Comparison of ENCODE assay signal across 2 cellular contexts in the genomic region with DNA sequence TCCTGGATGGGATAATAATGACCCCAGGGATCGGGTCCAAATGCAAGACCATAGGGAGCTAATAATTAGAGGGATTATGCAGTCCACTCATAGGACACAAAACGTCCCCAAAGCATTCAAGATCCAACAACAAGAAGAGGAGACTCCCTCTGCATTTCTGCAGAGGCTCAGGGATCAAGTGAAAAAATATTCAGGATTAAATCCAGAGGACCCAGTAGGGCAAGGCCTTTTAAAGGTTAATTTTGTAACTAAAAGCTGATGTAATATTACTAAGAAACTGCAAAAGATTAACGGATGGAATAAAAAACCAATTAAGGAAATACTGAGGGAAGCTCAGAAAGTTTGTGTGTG.
TF ChIP-seq lines count a peak whose summit lies in the region.

No MANE protein-coding gene starts in this region.

TF ChIP-seq in SK-N-SH, 30 proteins besides CTCF, POLR2A, EP300 and RAD21:
- TF ChIP-seq, protein P1, sequence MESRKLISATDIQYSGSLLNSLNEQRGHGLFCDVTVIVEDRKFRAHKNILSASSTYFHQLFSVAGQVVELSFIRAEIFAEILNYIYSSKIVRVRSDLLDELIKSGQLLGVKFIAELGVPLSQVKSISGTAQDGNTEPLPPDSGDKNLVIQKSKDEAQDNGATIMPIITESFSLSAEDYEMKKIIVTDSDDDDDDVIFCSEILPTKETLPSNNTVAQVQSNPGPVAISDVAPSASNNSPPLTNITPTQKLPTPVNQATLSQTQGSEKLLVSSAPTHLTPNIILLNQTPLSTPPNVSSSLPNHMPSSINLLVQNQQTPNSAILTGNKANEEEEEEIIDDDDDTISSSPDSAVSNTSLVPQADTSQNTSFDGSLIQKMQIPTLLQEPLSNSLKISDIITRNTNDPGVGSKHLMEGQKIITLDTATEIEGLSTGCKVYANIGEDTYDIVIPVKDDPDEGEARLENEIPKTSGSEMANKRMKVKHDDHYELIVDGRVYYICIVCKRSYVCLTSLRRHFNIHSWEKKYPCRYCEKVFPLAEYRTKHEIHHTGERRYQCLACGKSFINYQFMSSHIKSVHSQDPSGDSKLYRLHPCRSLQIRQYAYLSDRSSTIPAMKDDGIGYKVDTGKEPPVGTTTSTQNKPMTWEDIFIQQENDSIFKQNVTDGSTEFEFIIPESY (IDR thresholded peaks at IDR 0.05; ENCODE audit: borderline replicate concordance, low read depth): no peak
- TF ChIP-seq TAF1 (IDR thresholded peaks at IDR 0.05; ENCODE audit: borderline replicate concordance, low read depth, low read length): no peak
- TF ChIP-seq FOXJ3 (CRISPR knock-in tag; IDR thresholded peaks at IDR 0.05): no peak
- TF ChIP-seq, protein P2, sequence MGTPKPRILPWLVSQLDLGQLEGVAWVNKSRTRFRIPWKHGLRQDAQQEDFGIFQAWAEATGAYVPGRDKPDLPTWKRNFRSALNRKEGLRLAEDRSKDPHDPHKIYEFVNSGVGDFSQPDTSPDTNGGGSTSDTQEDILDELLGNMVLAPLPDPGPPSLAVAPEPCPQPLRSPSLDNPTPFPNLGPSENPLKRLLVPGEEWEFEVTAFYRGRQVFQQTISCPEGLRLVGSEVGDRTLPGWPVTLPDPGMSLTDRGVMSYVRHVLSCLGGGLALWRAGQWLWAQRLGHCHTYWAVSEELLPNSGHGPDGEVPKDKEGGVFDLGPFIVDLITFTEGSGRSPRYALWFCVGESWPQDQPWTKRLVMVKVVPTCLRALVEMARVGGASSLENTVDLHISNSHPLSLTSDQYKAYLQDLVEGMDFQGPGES (IDR thresholded peaks at IDR 0.05; ENCODE audit: low read depth, low read length): no peak
- no peak for TF ChIP-seq GATA2 (CRISPR knock-in tag; IDR thresholded peaks at IDR 0.05)
- TF ChIP-seq RCOR1 (IDR thresholded peaks at IDR 0.05; ENCODE audit: low read length): no peak
- TF ChIP-seq YY1 (IDR thresholded peaks at IDR 0.05; ENCODE audit: low read depth): no peak
- TF ChIP-seq MXI1 (IDR thresholded peaks at IDR 0.05; ENCODE audit: low read depth, low read length): no peak
- no peak for TF ChIP-seq USF2 (IDR thresholded peaks at IDR 0.05; ENCODE audit: borderline replicate concordance, low read depth, low read length)
- TF ChIP-seq EZH2phosphoT487 (IDR thresholded peaks at IDR 0.05; ENCODE audit: borderline replicate concordance, low read depth): no peak
- no peak for TF ChIP-seq FOSL2 (IDR thresholded peaks at IDR 0.05; ENCODE audit: borderline replicate concordance, low read depth)
- no peak for TF ChIP-seq NRF1 (IDR thresholded peaks at IDR 0.05; ENCODE audit: low read depth, low read length)
- TF ChIP-seq NFIC (IDR thresholded peaks at IDR 0.05; ENCODE audit: borderline replicate concordance): no peak

TF ChIP-seq in SK-N-SH treated with all-trans-retinoic acid at 6 μM for 48 hours, 23 proteins besides CTCF, POLR2A, EP300 and RAD21 (continued from another document):
- TF ChIP-seq, protein P3, sequence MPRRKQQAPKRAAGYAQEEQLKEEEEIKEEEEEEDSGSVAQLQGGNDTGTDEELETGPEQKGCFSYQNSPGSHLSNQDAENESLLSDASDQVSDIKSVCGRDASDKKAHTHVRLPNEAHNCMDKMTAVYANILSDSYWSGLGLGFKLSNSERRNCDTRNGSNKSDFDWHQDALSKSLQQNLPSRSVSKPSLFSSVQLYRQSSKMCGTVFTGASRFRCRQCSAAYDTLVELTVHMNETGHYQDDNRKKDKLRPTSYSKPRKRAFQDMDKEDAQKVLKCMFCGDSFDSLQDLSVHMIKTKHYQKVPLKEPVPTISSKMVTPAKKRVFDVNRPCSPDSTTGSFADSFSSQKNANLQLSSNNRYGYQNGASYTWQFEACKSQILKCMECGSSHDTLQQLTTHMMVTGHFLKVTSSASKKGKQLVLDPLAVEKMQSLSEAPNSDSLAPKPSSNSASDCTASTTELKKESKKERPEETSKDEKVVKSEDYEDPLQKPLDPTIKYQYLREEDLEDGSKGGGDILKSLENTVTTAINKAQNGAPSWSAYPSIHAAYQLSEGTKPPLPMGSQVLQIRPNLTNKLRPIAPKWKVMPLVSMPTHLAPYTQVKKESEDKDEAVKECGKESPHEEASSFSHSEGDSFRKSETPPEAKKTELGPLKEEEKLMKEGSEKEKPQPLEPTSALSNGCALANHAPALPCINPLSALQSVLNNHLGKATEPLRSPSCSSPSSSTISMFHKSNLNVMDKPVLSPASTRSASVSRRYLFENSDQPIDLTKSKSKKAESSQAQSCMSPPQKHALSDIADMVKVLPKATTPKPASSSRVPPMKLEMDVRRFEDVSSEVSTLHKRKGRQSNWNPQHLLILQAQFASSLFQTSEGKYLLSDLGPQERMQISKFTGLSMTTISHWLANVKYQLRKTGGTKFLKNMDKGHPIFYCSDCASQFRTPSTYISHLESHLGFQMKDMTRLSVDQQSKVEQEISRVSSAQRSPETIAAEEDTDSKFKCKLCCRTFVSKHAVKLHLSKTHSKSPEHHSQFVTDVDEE (CRISPR knock-in tag; IDR thresholded peaks at IDR 0.05): no peak
- no peak for TF ChIP-seq SNAI2 (CRISPR knock-in tag; IDR thresholded peaks at IDR 0.05)
- TF ChIP-seq BACH2 (CRISPR knock-in tag; IDR thresholded peaks at IDR 0.05; ENCODE audit: borderline replicate concordance): no peak
- TF ChIP-seq ESRRG (CRISPR knock-in tag; IDR thresholded peaks at IDR 0.05): no peak
- TF ChIP-seq, protein P4, sequence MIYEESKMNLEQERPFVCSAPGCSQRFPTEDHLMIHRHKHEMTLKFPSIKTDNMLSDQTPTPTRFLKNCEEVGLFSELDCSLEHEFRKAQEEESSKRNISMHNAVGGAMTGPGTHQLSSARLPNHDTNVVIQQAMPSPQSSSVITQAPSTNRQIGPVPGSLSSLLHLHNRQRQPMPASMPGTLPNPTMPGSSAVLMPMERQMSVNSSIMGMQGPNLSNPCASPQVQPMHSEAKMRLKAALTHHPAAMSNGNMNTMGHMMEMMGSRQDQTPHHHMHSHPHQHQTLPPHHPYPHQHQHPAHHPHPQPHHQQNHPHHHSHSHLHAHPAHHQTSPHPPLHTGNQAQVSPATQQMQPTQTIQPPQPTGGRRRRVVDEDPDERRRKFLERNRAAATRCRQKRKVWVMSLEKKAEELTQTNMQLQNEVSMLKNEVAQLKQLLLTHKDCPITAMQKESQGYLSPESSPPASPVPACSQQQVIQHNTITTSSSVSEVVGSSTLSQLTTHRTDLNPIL (CRISPR knock-in tag; IDR thresholded peaks at IDR 0.05; ENCODE audit: low read depth): no peak
- TF ChIP-seq, protein P5, sequence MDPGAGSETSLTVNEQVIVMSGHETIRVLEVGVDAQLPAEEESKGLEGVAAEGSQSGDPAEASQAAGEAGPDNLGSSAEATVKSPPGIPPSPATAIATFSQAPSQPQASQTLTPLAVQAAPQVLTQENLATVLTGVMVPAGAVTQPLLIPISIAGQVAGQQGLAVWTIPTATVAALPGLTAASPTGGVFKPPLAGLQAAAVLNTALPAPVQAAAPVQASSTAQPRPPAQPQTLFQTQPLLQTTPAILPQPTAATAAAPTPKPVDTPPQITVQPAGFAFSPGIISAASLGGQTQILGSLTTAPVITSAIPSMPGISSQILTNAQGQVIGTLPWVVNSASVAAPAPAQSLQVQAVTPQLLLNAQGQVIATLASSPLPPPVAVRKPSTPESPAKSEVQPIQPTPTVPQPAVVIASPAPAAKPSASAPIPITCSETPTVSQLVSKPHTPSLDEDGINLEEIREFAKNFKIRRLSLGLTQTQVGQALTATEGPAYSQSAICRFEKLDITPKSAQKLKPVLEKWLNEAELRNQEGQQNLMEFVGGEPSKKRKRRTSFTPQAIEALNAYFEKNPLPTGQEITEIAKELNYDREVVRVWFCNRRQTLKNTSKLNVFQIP (CRISPR knock-in tag; IDR thresholded peaks at IDR 0.05; ENCODE audit: borderline replicate concordance, low read depth): no peak
- no peak for TF ChIP-seq TCF4 (CRISPR knock-in tag; IDR thresholded peaks at IDR 0.05; ENCODE audit: borderline replicate concordance)
- no peak for TF ChIP-seq CSDC2 (CRISPR knock-in tag; IDR thresholded peaks at IDR 0.05)
- no peak for TF ChIP-seq PPARA (CRISPR knock-in tag; IDR thresholded peaks at IDR 0.05; ENCODE audit: borderline replicate concordance)
- no peak for TF ChIP-seq OSR1 (CRISPR knock-in tag; IDR thresholded peaks at IDR 0.05)
- TF ChIP-seq PATZ1 (CRISPR knock-in tag; IDR thresholded peaks at IDR 0.05; ENCODE audit: borderline replicate concordance): no peak
- no peak for TF ChIP-seq CSRNP3 (CRISPR knock-in tag; IDR thresholded peaks at IDR 0.05)
- TF ChIP-seq ZNF565 (CRISPR knock-in tag; conservative IDR thresholded peaks at IDR 0.05; ENCODE audit: low read depth): no peak
- no peak for TF ChIP-seq TOX (CRISPR knock-in tag; IDR thresholded peaks at IDR 0.05; ENCODE audit: borderline replicate concordance)
- no peak for TF ChIP-seq ZFP3 (CRISPR knock-in tag; IDR thresholded peaks at IDR 0.05)
- no peak for TF ChIP-seq ZC3H10 (CRISPR knock-in tag; IDR thresholded peaks at IDR 0.05)
TF ChIP-seq in SK-N-SH treated with all-trans-retinoic acid at 6 μM for 48 hours: peak in this region for 0.
